8 cellular contexts compared by ENCODE assay signal in the genomic region with DNA sequence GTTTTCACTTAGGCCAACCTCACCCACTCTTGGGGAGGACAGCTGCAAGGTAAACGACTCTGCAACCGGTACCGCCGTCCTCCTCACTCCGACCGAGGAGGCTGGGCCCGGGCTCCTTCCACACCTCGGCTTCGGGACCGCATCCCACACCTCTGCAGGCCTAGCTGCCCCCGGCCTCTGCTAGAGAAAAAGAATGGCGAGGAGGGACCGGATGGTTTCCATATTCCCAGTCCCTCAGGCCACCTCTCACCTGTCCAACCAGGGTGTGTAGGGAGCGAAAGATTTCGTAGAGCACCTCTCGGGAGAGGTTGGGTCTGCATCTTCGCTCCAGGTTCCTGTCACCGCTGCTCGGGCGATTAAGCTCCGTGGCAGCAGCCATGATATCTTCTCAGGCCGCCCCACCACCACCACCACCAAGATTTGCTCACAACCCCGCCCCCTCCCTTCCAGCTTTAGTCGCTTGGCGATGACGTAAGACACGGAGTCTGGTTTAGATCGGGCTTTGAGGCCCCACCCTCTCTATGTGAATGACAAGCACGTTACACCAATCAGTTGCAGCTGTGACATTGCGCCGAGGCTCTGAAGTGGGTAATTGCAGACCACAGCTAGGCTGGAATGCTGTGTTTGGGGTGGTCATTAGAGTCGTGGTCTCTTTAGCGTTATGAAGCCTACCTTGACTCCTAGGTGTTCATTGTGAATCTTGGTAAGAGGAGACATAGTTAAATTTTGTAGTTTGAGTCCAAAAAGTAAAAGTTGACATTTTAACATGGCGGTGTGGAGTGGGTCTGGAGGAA. TPM values are rescaled to one million over a fixed set of nuclear protein-coding genes. Genes with fewer than 3 reads are reported as not detected.
DNase-seq lines count a peak whose midpoint lies in the region; ATAC-seq and TF ChIP-seq lines count a peak whose summit lies in the region.

A gene with protein sequence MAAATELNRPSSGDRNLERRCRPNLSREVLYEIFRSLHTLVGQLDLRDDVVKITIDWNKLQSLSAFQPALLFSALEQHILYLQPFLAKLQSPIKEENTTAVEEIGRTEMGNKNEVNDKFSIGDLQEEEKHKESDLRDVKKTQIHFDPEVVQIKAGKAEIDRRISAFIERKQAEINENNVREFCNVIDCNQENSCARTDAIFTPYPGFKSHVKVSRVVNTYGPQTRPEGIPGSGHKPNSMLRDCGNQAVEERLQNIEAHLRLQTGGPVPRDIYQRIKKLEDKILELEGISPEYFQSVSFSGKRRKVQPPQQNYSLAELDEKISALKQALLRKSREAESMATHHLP (minus strand): TSS at position 428 of the 794 bp plus-strand sequence. CDS start 49 bp downstream, at position 379.

- DNase-seq in H4 (ENCODE audit: low spot score) = peak; percentile 97
- DNase-seq in LoVo (ENCODE audit: low spot score) = peak; percentile 93
- peak; percentile 95 for DNase-seq in RWPE2 (ENCODE audit: low spot score)
- DNase-seq in activated T-helper 2 cell treated with anti-CD3 and anti-CD28 coated beads, Interferon-gamma antibody, Interleukin-2, Interleukin-4, amounts not matched to agents 10 μg/mL and 5 μg/mL and 100 μg/mL, durations not matched to agents 14 hours and 24 hours and 36 hours (ENCODE audit: low spot score) = peak; percentile 82
- DNase-seq in fibroblast of pulmonary artery (ENCODE audit: low read depth) = peak; percentile 98
- peak; percentile 87 for DNase-seq in natural killer cell treated with Interleukin-12 subunit alpha and Interleukin-12 subunit beta and Interleukin-15 and Interleukin-18, amount 100 ng/mL, for 72 hours (ENCODE audit: low spot score)
- peak; percentile 90 for DNase-seq in stimulated activated naive CD8-positive, alpha-beta T cell treated with anti-CD3 and anti-CD28 coated beads, Interleukin-15, Interleukin-2, amounts not matched to agents 100 U/mL and 50 U/mL, for 24 hours

- peaks cover 49% of the 10 kb centered on the region for H3K79me2 ChIP-seq in DOHH2 (ENCODE audit: control insufficient read depth, low read length)

- peak within 1 kb of the TSS; percentile 89 for H3K27ac Mint-ChIP-seq in activated T-helper 2 cell treated with anti-CD3 and anti-CD28 coated beads, Interferon-gamma antibody, Interleukin-2, Interleukin-4, amounts not matched to agents 10 μg/mL and 5 μg/mL and 100 μg/mL, durations not matched to agents 14 hours and 24 hours and 36 hours
- H3K27ac Mint-ChIP-seq in natural killer cell treated with Interleukin-12 subunit alpha and Interleukin-12 subunit beta and Interleukin-15 and Interleukin-18, amount 100 ng/mL, for 72 hours = peak within 1 kb of the TSS; percentile 67 to 79

- H4K20me1 ChIP-seq in DOHH2 (ENCODE audit: control insufficient read depth, insufficient read depth, low read depth, low read length) = no peaks in the 10 kb centered on the region

- H3K27me3 ChIP-seq in DOHH2 (ENCODE audit: control insufficient read depth, low read length) (peaks cover 14% of the 10 kb centered on the region), RWPE2 (ENCODE audit: insufficient read depth, poor library complexity, severe bottlenecking) (peaks cover 41% of the 10 kb centered on the region)

- ATAC-seq in RWPE2 (ENCODE audit: low read depth) = peak; percentile 88
- peak; percentile 99 for ATAC-seq in natural killer cell treated with Interleukin-12 subunit alpha and Interleukin-12 subunit beta and Interleukin-15 and Interleukin-18, amount 100 ng/mL, for 72 hours
- peak; percentile 95 for ATAC-seq in stimulated activated naive CD8-positive, alpha-beta T cell treated with anti-CD3 and anti-CD28 coated beads, Interleukin-15, Interleukin-2, amounts not matched to agents 100 U/mL and 50 U/mL, for 24 hours

- H3K36me3 ChIP-seq in DOHH2 (ENCODE audit: control insufficient read depth, low read length) (peaks cover 9% of the 10 kb centered on the region), RWPE2 (ENCODE audit: low read depth) (peaks cover 11% of the 10 kb centered on the region; the same call in 1 of the 2 replicates)

- H3K4me1 Mint-ChIP-seq in activated T-helper 2 cell treated with anti-CD3 and anti-CD28 coated beads, Interferon-gamma antibody, Interleukin-2, Interleukin-4, amounts not matched to agents 10 μg/mL and 5 μg/mL and 100 μg/mL, durations not matched to agents 14 hours and 24 hours and 36 hours (ENCODE audit: low read depth) = peaks cover 30% of the 10 kb centered on the region
- H3K4me1 Mint-ChIP-seq in natural killer cell treated with Interleukin-12 subunit alpha and Interleukin-12 subunit beta and Interleukin-15 and Interleukin-18, amount 100 ng/mL, for 72 hours (ENCODE audit: low read depth in 2 of 2) = peaks cover 16 to 32% of the 10 kb centered on the region in 2 donors

- H3K4me2 ChIP-seq in DOHH2 (ENCODE audit: low read length) = peak within 1 kb of the TSS; percentile 85

- H3K36me3 Mint-ChIP-seq in activated T-helper 2 cell treated with anti-CD3 and anti-CD28 coated beads, Interferon-gamma antibody, Interleukin-2, Interleukin-4, amounts not matched to agents 10 μg/mL and 5 μg/mL and 100 μg/mL, durations not matched to agents 14 hours and 24 hours and 36 hours (ENCODE audit: low read depth) = peaks cover 5% of the 10 kb centered on the region
- H3K36me3 Mint-ChIP-seq in natural killer cell treated with Interleukin-12 subunit alpha and Interleukin-12 subunit beta and Interleukin-15 and Interleukin-18, amount 100 ng/mL, for 72 hours = peaks cover 5% of the 10 kb centered on the region

- peaks cover 3% of the 10 kb centered on the region for H3K9me3 Mint-ChIP-seq in activated T-helper 2 cell treated with anti-CD3 and anti-CD28 coated beads, Interferon-gamma antibody, Interleukin-2, Interleukin-4, amounts not matched to agents 10 μg/mL and 5 μg/mL and 100 μg/mL, durations not matched to agents 14 hours and 24 hours and 36 hours
- peaks cover 4% of the 10 kb centered on the region for H3K9me3 Mint-ChIP-seq in natural killer cell treated with Interleukin-12 subunit alpha and Interleukin-12 subunit beta and Interleukin-15 and Interleukin-18, amount 100 ng/mL, for 72 hours

- H3K27me3 Mint-ChIP-seq in activated T-helper 2 cell treated with anti-CD3 and anti-CD28 coated beads, Interferon-gamma antibody, Interleukin-2, Interleukin-4, amounts not matched to agents 10 μg/mL and 5 μg/mL and 100 μg/mL, durations not matched to agents 14 hours and 24 hours and 36 hours (ENCODE audit: low read depth) = peaks cover 17% of the 10 kb centered on the region
- peaks cover 11 to 24% of the 10 kb centered on the region in 2 donors for H3K27me3 Mint-ChIP-seq in natural killer cell treated with Interleukin-12 subunit alpha and Interleukin-12 subunit beta and Interleukin-15 and Interleukin-18, amount 100 ng/mL, for 72 hours

- H3K4me3 Mint-ChIP-seq in activated T-helper 2 cell treated with anti-CD3 and anti-CD28 coated beads, Interferon-gamma antibody, Interleukin-2, Interleukin-4, amounts not matched to agents 10 μg/mL and 5 μg/mL and 100 μg/mL, durations not matched to agents 14 hours and 24 hours and 36 hours (ENCODE audit: low read depth) = peak within 1 kb of the TSS; percentile 95
- peak within 1 kb of the TSS; percentile 92 for H3K4me3 Mint-ChIP-seq in natural killer cell treated with Interleukin-12 subunit alpha and Interleukin-12 subunit beta and Interleukin-15 and Interleukin-18, amount 100 ng/mL, for 72 hours

- no peaks in the 10 kb centered on the region for H3K9me3 ChIP-seq in DOHH2 (ENCODE audit: control insufficient read depth, insufficient read depth, low read length)
- H3K9me3 ChIP-seq in RWPE2 (ENCODE audit: severe bottlenecking) = no peaks in the 10 kb centered on the region

- no peaks in the 10 kb centered on the region for H3K9me2 ChIP-seq in DOHH2 (replicated peaks; ENCODE audit: control insufficient read depth, low read length)

- peaks cover 15% of the 10 kb centered on the region for H3K4me1 ChIP-seq in DOHH2 (ENCODE audit: control insufficient read depth, low read length)
- peaks cover 32% of the 10 kb centered on the region for H3K4me1 ChIP-seq in RWPE2 (ENCODE audit: insufficient read depth, poor library complexity, severe bottlenecking)

- TF ChIP-seq CTCF in DOHH2 (IDR thresholded peaks at IDR 0.05; ENCODE audit: low read depth, low read length, poor library complexity, severe bottlenecking) = no peak
- TF ChIP-seq CTCF in RWPE2 (IDR thresholded peaks at IDR 0.05; ENCODE audit: poor library complexity, severe bottlenecking) = no peak
- no peak for TF ChIP-seq CTCF in fibroblast of pulmonary artery (IDR thresholded peaks at IDR 0.05; ENCODE audit: low read length, missing control alignments)

- intact Hi-C loops in activated T-helper 2 cell treated with anti-CD3 and anti-CD28 coated beads, Interferon-gamma antibody, Interleukin-2, Interleukin-4, amounts not matched to agents 10 μg/mL and 5 μg/mL and 100 μg/mL, durations not matched to agents 14 hours and 24 hours and 36 hours (cut with micrococcal nuclease) = loop anchor here (5.0 kb wide), 1 partner anchor 493 kb away; a partner anchor contains a TSS

- no peaks in the 10 kb centered on the region; the same call in 1 of the 2 replicates for H3F3A ChIP-seq in DOHH2 (ENCODE audit: control insufficient read depth, insufficient read depth)

- peak within 1 kb of the TSS; percentile 97 for H3K4me3 ChIP-seq in DOHH2 (ENCODE audit: low read length)
- peak within 1 kb of the TSS; percentile 71 for H3K4me3 ChIP-seq in RWPE2 (ENCODE audit: severe bottlenecking)
- peak within 1 kb of the TSS; percentile 93 for H3K4me3 ChIP-seq in fibroblast of pulmonary artery (replicated peaks; ENCODE audit: low read depth, low read length)

- H3K27ac ChIP-seq in DOHH2 (ENCODE audit: low read depth, low read length) (peak within 1 kb of the TSS; percentile 24; the same call in 1 of the 2 replicates), RWPE2 (ENCODE audit: poor library complexity, severe bottlenecking) (peak within 1 kb of the TSS; percentile 40)

RNA-seq across cellular contexts. Expression of the gene that starts here (rescaled TPM):
- total RNA-seq in H4 (2014; rRNA removed; shearing (Covaris generic)) = 17.7 and 22.0 TPM in 2 replicates
- total RNA-seq in activated T-helper 2 cell treated with anti-CD3 and anti-CD28 coated beads, Interferon-gamma antibody, Interleukin-2, Interleukin-4, amounts not matched to agents 10 μg/mL and 5 μg/mL and 100 μg/mL, durations not matched to agents 14 hours and 24 hours and 36 hours = 29.3 and 29.5 TPM in 2 replicates
- 10 to 100 TPM; 20.2 to 24.5 TPM for total RNA-seq in natural killer cell treated with Interleukin-12 subunit alpha and Interleukin-12 subunit beta and Interleukin-15 and Interleukin-18, amount 100 ng/mL, for 72 hours

Comparison
In these comparisons a context has a peak if more than half of its experiments do, and no peak if none do; other contexts are left out.
1. Peak in every context shown above with its lines: DNase-seq, ATAC-seq, H3K4me3 ChIP-seq and H3K27ac ChIP-seq.